12 cellular contexts compared by ENCODE assay signal in the genomic region with DNA sequence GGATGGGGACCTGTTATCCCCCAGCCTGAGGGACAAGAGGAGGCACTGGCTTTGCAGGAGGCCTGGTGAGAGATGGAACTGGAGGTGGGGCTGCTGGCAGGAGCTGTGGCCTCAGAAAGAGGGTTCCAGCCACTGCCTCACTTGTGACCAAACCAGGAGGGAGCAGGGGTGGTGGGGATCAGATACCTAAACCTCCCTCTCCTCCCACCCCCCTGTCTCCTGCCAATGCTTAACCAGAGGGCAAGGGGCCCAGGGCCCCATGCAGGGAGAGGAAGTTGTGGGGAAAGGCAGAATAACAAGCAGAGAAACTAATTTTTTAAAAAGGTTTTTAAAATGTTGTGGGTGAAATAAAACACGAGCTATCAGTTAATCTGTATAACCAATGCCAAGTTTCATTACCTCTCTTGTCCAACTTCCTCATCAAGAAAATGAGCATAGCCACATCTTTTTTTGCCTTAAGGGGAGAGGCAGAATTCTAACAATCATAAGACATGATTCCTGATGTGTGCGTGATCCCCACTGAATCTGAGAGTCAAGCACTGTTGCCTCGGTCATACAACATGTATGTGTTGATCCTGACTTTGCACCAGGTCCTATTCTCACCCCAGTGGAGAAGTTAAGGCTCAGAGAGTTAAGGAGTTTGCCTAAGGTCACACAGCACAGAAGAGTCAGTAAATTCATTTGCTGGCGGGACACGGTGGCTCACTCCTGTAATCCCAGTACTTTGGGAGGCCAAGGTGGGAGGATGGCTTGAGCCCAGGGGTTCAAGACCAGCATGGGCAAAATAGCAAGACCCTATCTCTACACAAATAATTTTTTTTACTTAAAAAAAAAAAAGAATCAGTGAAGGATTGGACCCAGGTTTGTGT. TPM values are rescaled to one million over a fixed set of nuclear protein-coding genes. Genes with fewer than 3 reads are reported as not detected.
DNase-seq lines count a peak whose midpoint lies in the region; ATAC-seq and TF ChIP-seq lines count a peak whose summit lies in the region.
"Had no signal": no experiment of that assay in that cellular context is flagged by ENCODE, and none has a peak within 500 bp of the region (broad histone marks: within the 10 kb centered on the region; RNA-seq: fewer than 3 reads in every experiment).

No MANE protein-coding gene starts in this region.

- intact Hi-C loops in esophagus squamous epithelium (cut with DNase I), result no loop called here
- intact Hi-C loops in vagina (cut with DNase I), result no loop called here
- intact Hi-C loops in right cardiac atrium (cut with DNase I), result no loop called here

- peaks cover 11 to 45% (median 15%) of the 10 kb centered on the region in 3 donors for H3K4me1 ChIP-seq in esophagus squamous epithelium
- H3K4me1 ChIP-seq in vagina, result peaks cover 4% of the 10 kb centered on the region
- H3K4me1 ChIP-seq in right cardiac atrium (ENCODE audit: control insufficient read depth, insufficient read depth, low read length), result no peaks in the 10 kb centered on the region
- H3K4me1 ChIP-seq: parathyroid adenoma had no signal

- H3K27ac Mint-ChIP-seq in stimulated activated naive CD8-positive, alpha-beta T cell treated with anti-CD3 and anti-CD28 coated beads, Interleukin-15, Interleukin-2, amounts not matched to agents 100 ng/mL and 50 ng/mL, for 24 hours, result peak overlapping the region; percentile 70
- H3K27ac Mint-ChIP-seq in stimulated activated naive CD8-positive, alpha-beta T cell treated with anti-CD3 and anti-CD28 coated beads, Interleukin-15, amount 100 ng/mL, for 72 hours, result peak overlapping the region in 1 of 2 donors; percentile 76
- H3K27ac Mint-ChIP-seq in T-helper 17 cell, result peak overlapping the region; percentile 94

- ATAC-seq in stimulated activated naive CD8-positive, alpha-beta T cell treated with anti-CD3 and anti-CD28 coated beads, Interleukin-15, amount 100 ng/mL, for 72 hours, result no peak
- ATAC-seq in T-helper 17 cell, result peak; percentile 56
- no peak for ATAC-seq in HG03439 (IDR thresholded peaks at IDR 0.05; ENCODE audit: unreplicated experiment)
- ATAC-seq in right cardiac atrium, result no peak
- ATAC-seq: left colon had no signal

- TF ChIP-seq CTCF in esophagus squamous epithelium (IDR thresholded peaks at IDR 0.05) (no peak), vagina (IDR thresholded peaks at IDR 0.05) (no peak)

- no peaks in the 10 kb centered on the region for H3K27me3 Mint-ChIP-seq in stimulated activated naive CD8-positive, alpha-beta T cell treated with anti-CD3 and anti-CD28 coated beads, Interleukin-15, Interleukin-2, amounts not matched to agents 100 ng/mL and 50 ng/mL, for 24 hours
- no peaks in the 10 kb centered on the region for H3K27me3 Mint-ChIP-seq in stimulated activated naive CD8-positive, alpha-beta T cell treated with anti-CD3 and anti-CD28 coated beads, Interleukin-15, amount 100 ng/mL, for 72 hours
- H3K27me3 Mint-ChIP-seq in T-helper 17 cell, result no peaks in the 10 kb centered on the region

- H3K4me3 Mint-ChIP-seq in stimulated activated naive CD8-positive, alpha-beta T cell treated with anti-CD3 and anti-CD28 coated beads, Interleukin-15, Interleukin-2, amounts not matched to agents 100 ng/mL and 50 ng/mL, for 24 hours, result no peak overlapping the region
- no peak overlapping the region for H3K4me3 Mint-ChIP-seq in stimulated activated naive CD8-positive, alpha-beta T cell treated with anti-CD3 and anti-CD28 coated beads, Interleukin-15, amount 100 ng/mL, for 72 hours
- H3K4me3 Mint-ChIP-seq in T-helper 17 cell, result peak overlapping the region; percentile 45

- H3K4me3 ChIP-seq in esophagus squamous epithelium (no peak overlapping the region), vagina (no peak overlapping the region), right cardiac atrium (ENCODE audit: low read length) (no peak overlapping the region)

- H3K9me3 ChIP-seq in T-helper 17 cell (ENCODE audit: control insufficient read depth, low read length, poor library complexity, severe bottlenecking) (no peaks in the 10 kb centered on the region), esophagus squamous epithelium (peaks cover 6 to 35% (median 20%) of the 10 kb centered on the region in 3 donors), vagina (peaks cover 11% of the 10 kb centered on the region), right cardiac atrium (ENCODE audit: control insufficient read depth, low read length) (peaks cover 2% of the 10 kb centered on the region)

- H3K36me3 ChIP-seq in esophagus squamous epithelium (peaks cover 0 to 56% (median 11%) of the 10 kb centered on the region in 3 donors), vagina (peaks cover 0 to 48% of the 10 kb centered on the region in 2 donors)

- no peak for DNase-seq in stimulated activated naive CD8-positive, alpha-beta T cell treated with anti-CD3 and anti-CD28 coated beads, Interleukin-15, amount 100 ng/mL, for 72 hours
- DNase-seq in T-helper 17 cell, result no peak
- no peak for DNase-seq in esophagus squamous epithelium (lab: John Stamatoyannopoulos, UW)
- peak in 1 of 2 donors; percentile 85 for DNase-seq in vagina (ENCODE audit: extremely low spot score in 2 of 2)
- no peak for DNase-seq in NCI-H1694 (lab: John Stamatoyannopoulos, UW)
- DNase-seq in right cardiac atrium, result no peak
- DNase-seq: activated CD4-positive, alpha-beta T cell treated with anti-CD3 and anti-CD28 coated beads, Interleukin-2, amount 50 U/mL, for 4 hours; left colon had no signal

- H3K4me1 Mint-ChIP-seq in stimulated activated naive CD8-positive, alpha-beta T cell treated with anti-CD3 and anti-CD28 coated beads, Interleukin-15, Interleukin-2, amounts not matched to agents 100 ng/mL and 50 ng/mL, for 24 hours (ENCODE audit: low read depth), result peaks cover 52% of the 10 kb centered on the region
- H3K4me1 Mint-ChIP-seq in stimulated activated naive CD8-positive, alpha-beta T cell treated with anti-CD3 and anti-CD28 coated beads, Interleukin-15, amount 100 ng/mL, for 72 hours, result peaks cover 45% of the 10 kb centered on the region
- H3K4me1 Mint-ChIP-seq in T-helper 17 cell, result peaks cover 35% of the 10 kb centered on the region

- TF ChIP-seq POLR2A in esophagus squamous epithelium (IDR thresholded peaks at IDR 0.05) (no peak), vagina (IDR thresholded peaks at IDR 0.05) (no peak)

- peaks cover 83% of the 10 kb centered on the region for H3K36me3 Mint-ChIP-seq in stimulated activated naive CD8-positive, alpha-beta T cell treated with anti-CD3 and anti-CD28 coated beads, Interleukin-15, Interleukin-2, amounts not matched to agents 100 ng/mL and 50 ng/mL, for 24 hours (ENCODE audit: low read depth)
- H3K36me3 Mint-ChIP-seq in T-helper 17 cell (ENCODE audit: low read depth), result peaks cover 15% of the 10 kb centered on the region

- WGBS in esophagus squamous epithelium, 2 donors, result 35 to 50% methylated on average over 5 of the region's 5 CpGs
- WGBS in right cardiac atrium, result 81% methylated on average over 5 of the region's 5 CpGs

- H3K9me3 Mint-ChIP-seq in stimulated activated naive CD8-positive, alpha-beta T cell treated with anti-CD3 and anti-CD28 coated beads, Interleukin-15, Interleukin-2, amounts not matched to agents 100 ng/mL and 50 ng/mL, for 24 hours, result peaks cover 20% of the 10 kb centered on the region
- H3K9me3 Mint-ChIP-seq in stimulated activated naive CD8-positive, alpha-beta T cell treated with anti-CD3 and anti-CD28 coated beads, Interleukin-15, amount 100 ng/mL, for 72 hours, result peaks cover 29 to 45% of the 10 kb centered on the region in 2 donors

- H3K27ac ChIP-seq in esophagus squamous epithelium (peak overlapping the region in 3 of 4 donors; percentile 69 to 70 (median 69)), vagina (peak overlapping the region; percentile 39), right cardiac atrium (ENCODE audit: low read length) (no peak overlapping the region)
- H3K27ac ChIP-seq: C4-2B, parathyroid adenoma had no signal

- H3K27me3 ChIP-seq in esophagus squamous epithelium, result no peaks in the 10 kb centered on the region
- H3K27me3 ChIP-seq in vagina, result no peaks in the 10 kb centered on the region
- H3K27me3 ChIP-seq in right cardiac atrium (ENCODE audit: control insufficient read depth, insufficient read depth), result no peaks in the 10 kb centered on the region

RNA-seq across cellular contexts. Expression of a gene that starts 12.9 kb away (rescaled TPM):
- total RNA-seq in T-helper 17 cell (100 to 1,000 TPM; 533 to 557 TPM), esophagus squamous epithelium (100 to 1,000 TPM in 1 of 4 donors, 10 to 100 TPM in 3; 39.3 to 146 (median 45.7) TPM), vagina (144 TPM), right cardiac atrium (10 to 100 TPM; 22.5 to 46.3 (median 31.0) TPM)
- polyA plus RNA-seq in right cardiac atrium, result 31.8 TPM

RNA-seq across cellular contexts. Expression of a gene that starts 24.4 kb away (rescaled TPM):
- total RNA-seq in T-helper 17 cell (10 to 100 TPM; 17.1 to 20.6 TPM), esophagus squamous epithelium (not detected), vagina (3.4 TPM), right cardiac atrium (under 1 TPM in 1 of 4 donors, not detected in 3; 0.40 TPM)
- polyA plus RNA-seq in right cardiac atrium, result 0.25 TPM
- total RNA-seq: left colon had no signal

RNA-seq across cellular contexts. Expression of a gene that starts 28.9 kb away (rescaled TPM):
- total RNA-seq in T-helper 17 cell (1 to 10 TPM; 1.8 to 4.7 TPM), esophagus squamous epithelium (10 to 100 TPM in 2 of 4 donors, 1 to 10 TPM in 1, not detected in 1; 3.9 to 29.9 (median 10.1) TPM), vagina (135 TPM), right cardiac atrium (100 to 1,000 TPM; 441 to 544 (median 499) TPM)
- 289 TPM for polyA plus RNA-seq in right cardiac atrium

RNA-seq across cellular contexts. Expression of a gene that starts 32.6 kb away (rescaled TPM):
- total RNA-seq in T-helper 17 cell (under 1 TPM; 0.39 to 0.52 TPM), esophagus squamous epithelium (1 to 10 TPM; 1.3 to 8.2 (median 1.6) TPM), vagina (32.9 TPM), right cardiac atrium (10 to 100 TPM; 25.0 to 40.9 (median 32.5) TPM)
- polyA plus RNA-seq in right cardiac atrium, result 35.6 TPM

RNA-seq across cellular contexts. Expression of a gene that starts 51.9 kb away (rescaled TPM):
- total RNA-seq in T-helper 17 cell (not detected), esophagus squamous epithelium (100 to 1,000 TPM; 282 to 837 (median 489) TPM), vagina (788 TPM), right cardiac atrium (1 to 10 TPM; 2.2 to 5.7 (median 4.3) TPM)
- 5.2 TPM for polyA plus RNA-seq in right cardiac atrium
